In the genomic region with DNA sequence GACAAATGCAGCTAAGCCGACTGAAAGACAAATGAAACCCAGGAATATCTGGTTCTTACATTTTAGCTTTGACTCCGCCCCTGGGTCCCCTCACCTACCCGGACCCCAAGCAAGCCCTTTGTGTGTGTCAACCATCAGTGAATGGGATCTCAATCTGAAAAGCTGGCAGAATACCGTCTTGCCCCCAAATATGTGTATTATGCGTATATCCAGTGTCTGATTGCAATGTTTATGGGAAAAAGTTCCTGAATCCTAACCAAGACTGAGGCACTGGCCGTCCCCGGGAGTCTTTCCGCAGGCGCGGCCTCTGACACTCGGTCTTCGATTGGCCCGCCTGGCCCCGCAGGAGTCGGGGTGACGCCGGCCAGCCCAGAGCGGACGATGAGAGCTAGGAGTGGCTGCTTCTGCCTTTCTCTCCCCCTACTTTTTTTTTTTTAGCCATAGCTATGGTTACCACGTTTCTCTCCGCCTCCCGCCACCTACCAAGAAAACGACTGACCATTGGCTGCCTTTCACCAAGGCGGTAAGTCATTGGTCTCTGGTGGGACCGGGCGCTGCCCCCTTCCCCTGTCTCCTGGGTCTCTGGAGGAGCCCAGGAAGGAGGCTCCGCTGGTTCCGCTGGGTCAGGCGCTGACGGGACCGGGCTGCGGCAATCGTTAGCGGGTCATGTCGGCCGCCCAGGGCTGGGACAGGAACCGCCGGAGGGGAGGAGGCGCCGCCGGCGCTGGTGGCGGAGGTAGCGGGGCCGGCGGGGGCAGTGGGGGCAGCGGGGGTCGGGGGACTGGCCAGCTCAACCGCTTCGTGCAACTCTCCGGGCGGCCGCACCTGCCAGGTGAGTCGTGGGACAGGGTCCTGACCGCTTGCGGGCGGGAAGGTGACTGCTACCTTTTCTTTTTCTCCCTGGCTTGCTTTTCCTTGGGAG, we compare ENCODE assay signal across 8 cellular contexts. TPM values are rescaled to one million over a fixed set of nuclear protein-coding genes. Genes with fewer than 3 reads are reported as not detected.
DNase-seq lines count a peak whose midpoint lies in the region; ATAC-seq and TF ChIP-seq lines count a peak whose summit lies in the region.

A gene with protein sequence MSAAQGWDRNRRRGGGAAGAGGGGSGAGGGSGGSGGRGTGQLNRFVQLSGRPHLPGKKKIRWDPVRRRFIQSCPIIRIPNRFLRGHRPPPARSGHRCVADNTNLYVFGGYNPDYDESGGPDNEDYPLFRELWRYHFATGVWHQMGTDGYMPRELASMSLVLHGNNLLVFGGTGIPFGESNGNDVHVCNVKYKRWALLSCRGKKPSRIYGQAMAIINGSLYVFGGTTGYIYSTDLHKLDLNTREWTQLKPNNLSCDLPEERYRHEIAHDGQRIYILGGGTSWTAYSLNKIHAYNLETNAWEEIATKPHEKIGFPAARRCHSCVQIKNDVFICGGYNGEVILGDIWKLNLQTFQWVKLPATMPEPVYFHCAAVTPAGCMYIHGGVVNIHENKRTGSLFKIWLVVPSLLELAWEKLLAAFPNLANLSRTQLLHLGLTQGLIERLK (plus strand): TSS at position 557 of the 922 bp plus-strand sequence. CDS start 110 bp downstream, at position 667.

- POLR2A ChIA-PET in activated naive CD8-positive, alpha-beta T cell treated with anti-CD3 and anti-CD28 coated beads, Interleukin-2, amount 10 ng/mL, durations not matched to agents 7 days and 5 days (lab: Charles Lee), result interaction anchor here (0.6 to 2.2 kb wide), 4 partner anchors 10 to 135 kb away, joined by 3 to 19 read pairs (median 4); a partner anchor contains a TSS

- no peaks in the 10 kb centered on the region for H3K9me3 Mint-ChIP-seq in activated naive CD8-positive, alpha-beta T cell treated with anti-CD3 and anti-CD28 coated beads, Interleukin-2, amount 10 ng/mL, durations not matched to agents 7 days and 5 days
- H3K9me3 Mint-ChIP-seq in glutamatergic neuron (ENCODE audit: unreplicated experiment) (peaks cover 5% of the 10 kb centered on the region), osteocyte (ENCODE audit: unreplicated experiment) (no peaks in the 10 kb centered on the region)

- H3K27me3 Mint-ChIP-seq in activated naive CD8-positive, alpha-beta T cell treated with anti-CD3 and anti-CD28 coated beads, Interleukin-2, amount 10 ng/mL, durations not matched to agents 7 days and 5 days, result peaks cover 2% of the 10 kb centered on the region
- peaks cover 3% of the 10 kb centered on the region for H3K27me3 Mint-ChIP-seq in glutamatergic neuron (ENCODE audit: unreplicated experiment)
- H3K27me3 Mint-ChIP-seq in osteocyte (ENCODE audit: unreplicated experiment), result no peaks in the 10 kb centered on the region

- H3K9ac ChIP-seq in SU-DHL-6 (ENCODE audit: low read length), result peak within 1 kb of the TSS; percentile 71

- H3K9me3 ChIP-seq in SU-DHL-6 (ENCODE audit: insufficient read depth, low read length) (no peaks in the 10 kb centered on the region), thymus (ENCODE audit: control insufficient read depth) (no peaks in the 10 kb centered on the region)

- under 1% methylated on average over 57 of the region's 57 CpGs for WGBS in thymus

- TF ChIP-seq CTCF in SU-DHL-6 (IDR thresholded peaks at IDR 0.05; ENCODE audit: insufficient read depth, low read length, poor library complexity, severe bottlenecking), result no peak
- no peak for TF ChIP-seq CTCF in glutamatergic neuron (IDR thresholded peaks at IDR 0.05; ENCODE audit: partially characterized antibody, unreplicated experiment)
- TF ChIP-seq CTCF in osteocyte (IDR thresholded peaks at IDR 0.05), result no peak

- TF ChIP-seq POLR2A in GM10847 (IDR thresholded peaks at IDR 0.05; ENCODE audit: extremely low read depth, insufficient read length), result peak; percentile 37

- H3F3A ChIP-seq in SU-DHL-6 (ENCODE audit: insufficient read depth), result peaks cover 9% of the 10 kb centered on the region; the same call in 1 of the 2 replicates

- H3K9me2 ChIP-seq in SU-DHL-6 (replicated peaks; ENCODE audit: insufficient read depth, low read length), result no peaks in the 10 kb centered on the region

- H3K27ac Mint-ChIP-seq in activated naive CD8-positive, alpha-beta T cell treated with anti-CD3 and anti-CD28 coated beads, Interleukin-2, amount 10 ng/mL, durations not matched to agents 7 days and 5 days, result peak within 1 kb of the TSS; percentile 96
- H3K27ac Mint-ChIP-seq in glutamatergic neuron (ENCODE audit: unreplicated experiment) (peak within 1 kb of the TSS; percentile 93), osteocyte (ENCODE audit: unreplicated experiment) (peak within 1 kb of the TSS; percentile 92)

- peak within 1 kb of the TSS; percentile 93 for H3K4me3 ChIP-seq in SU-DHL-6 (ENCODE audit: insufficient read depth, low read length, poor library complexity, severe bottlenecking)
- H3K4me3 ChIP-seq in thymus (ENCODE audit: low read length), result peak within 1 kb of the TSS; percentile 83

- H3K79me2 ChIP-seq in SU-DHL-6 (ENCODE audit: insufficient read depth, low read length), result peaks cover 45% of the 10 kb centered on the region

- H2AFZ ChIP-seq in SU-DHL-6 (ENCODE audit: low read depth, low read length, severe bottlenecking), result peak within 1 kb of the TSS; percentile 86

- H3K27ac ChIP-seq in SU-DHL-6 (ENCODE audit: low read depth, low read length) (peak within 1 kb of the TSS; percentile 38), thymus (ENCODE audit: low read depth) (peak within 1 kb of the TSS; percentile 85)

- H3K4me1 ChIP-seq in thymus (ENCODE audit: control insufficient read depth, insufficient read depth, low read length), result no peaks in the 10 kb centered on the region

- DNase-seq in NCI-H128 (lab: John Stamatoyannopoulos, UW; ENCODE audit: unreplicated experiment) (peak; percentile 96), glutamatergic neuron (peak; percentile 98), osteocyte (ENCODE audit: extremely low spot score, unreplicated experiment) (peak; percentile 98)
- peak; percentile 89 for DNase-seq in activated naive CD8-positive, alpha-beta T cell treated with anti-CD3 and anti-CD28 coated beads, Interleukin-2, amount 10 ng/mL, durations not matched to agents 7 days and 5 days

- H3K4me1 Mint-ChIP-seq in activated naive CD8-positive, alpha-beta T cell treated with anti-CD3 and anti-CD28 coated beads, Interleukin-2, amount 10 ng/mL, durations not matched to agents 7 days and 5 days, result peaks cover 21% of the 10 kb centered on the region
- peaks cover 4% of the 10 kb centered on the region for H3K4me1 Mint-ChIP-seq in glutamatergic neuron (ENCODE audit: low read depth, unreplicated experiment)
- H3K4me1 Mint-ChIP-seq in osteocyte (ENCODE audit: unreplicated experiment), result peaks cover 45% of the 10 kb centered on the region

- no peaks in the 10 kb centered on the region for H4K20me1 ChIP-seq in SU-DHL-6 (ENCODE audit: low read depth, low read length)

- H3K4me3 Mint-ChIP-seq in activated naive CD8-positive, alpha-beta T cell treated with anti-CD3 and anti-CD28 coated beads, Interleukin-2, amount 10 ng/mL, durations not matched to agents 7 days and 5 days, result peak within 1 kb of the TSS; percentile 95
- peak within 1 kb of the TSS; percentile 92 for H3K4me3 Mint-ChIP-seq in glutamatergic neuron (ENCODE audit: unreplicated experiment)
- peak within 1 kb of the TSS; percentile 87 for H3K4me3 Mint-ChIP-seq in osteocyte (ENCODE audit: unreplicated experiment)

- peak; percentile 99 for ATAC-seq in HG02678 (IDR thresholded peaks at IDR 0.05; ENCODE audit: unreplicated experiment)
- peak; percentile 95 for ATAC-seq in activated naive CD8-positive, alpha-beta T cell treated with anti-CD3 and anti-CD28 coated beads, Interleukin-2, amount 10 ng/mL, durations not matched to agents 7 days and 5 days (ENCODE audit: low read depth)

- H3K36me3 Mint-ChIP-seq in activated naive CD8-positive, alpha-beta T cell treated with anti-CD3 and anti-CD28 coated beads, Interleukin-2, amount 10 ng/mL, durations not matched to agents 7 days and 5 days, result no peaks in the 10 kb centered on the region
- H3K36me3 Mint-ChIP-seq in glutamatergic neuron (ENCODE audit: unreplicated experiment), result no peaks in the 10 kb centered on the region
- no peaks in the 10 kb centered on the region for H3K36me3 Mint-ChIP-seq in osteocyte (ENCODE audit: unreplicated experiment)

- H3K4me2 ChIP-seq in SU-DHL-6 (ENCODE audit: low read depth, low read length, poor library complexity, severe bottlenecking), result peak within 1 kb of the TSS; percentile 98

- H3K27me3 ChIP-seq in SU-DHL-6 (ENCODE audit: low read length) (no peaks in the 10 kb centered on the region), thymus (ENCODE audit: control insufficient read depth, insufficient read depth) (no peaks in the 10 kb centered on the region)

- H3K36me3 ChIP-seq in SU-DHL-6 (ENCODE audit: low read length) (no peaks in the 10 kb centered on the region), thymus (ENCODE audit: control insufficient read depth, insufficient read depth) (no peaks in the 10 kb centered on the region)

RNA-seq across cellular contexts. Expression of the gene that starts here (rescaled TPM):
- total RNA-seq in activated naive CD8-positive, alpha-beta T cell treated with anti-CD3 and anti-CD28 coated beads, Interleukin-2, amount 10 ng/mL, durations not matched to agents 7 days and 5 days, result 10 to 100 TPM; 15.6 to 15.7 TPM
- total RNA-seq in glutamatergic neuron (ENCODE audit: unreplicated experiment) (29.8 TPM), osteocyte (26.5 and 35.3 TPM in 2 replicates)
- polyA plus RNA-seq in thymus, result 9.4 TPM

Comparison
In these comparisons a context has a peak if more than half of its experiments do, and no peak if none do; other contexts are left out.
1. Peak in every context shown above with its lines: DNase-seq, ATAC-seq, H3K4me3 ChIP-seq and H3K27ac ChIP-seq.